In the genomic region with DNA sequence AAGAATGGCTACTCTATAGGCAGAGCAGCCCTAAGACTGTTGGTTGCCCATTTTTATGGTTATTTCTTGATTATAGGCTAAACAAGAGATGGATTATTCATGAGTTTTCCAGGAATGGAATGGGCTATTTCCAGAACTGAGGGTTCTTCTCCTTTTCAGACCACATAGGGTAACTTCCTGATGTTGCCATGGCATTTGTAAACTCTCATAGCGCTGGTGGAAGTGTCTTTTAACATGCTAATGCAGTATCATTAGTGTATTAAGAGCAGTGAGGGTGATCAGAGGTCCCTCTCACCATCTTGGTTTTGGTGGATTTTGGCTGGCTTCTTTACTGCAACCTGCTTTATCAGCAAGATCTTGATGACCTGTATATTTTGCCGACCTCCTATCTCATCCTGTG, we compare ENCODE assay signal across 1 cellular context.
TF ChIP-seq lines count a peak whose summit lies in the region.

No MANE protein-coding gene starts in this region.

TF ChIP-seq in GM23338, 12 proteins besides CTCF, POLR2A, EP300 and RAD21 (continued from another document):
- TF ChIP-seq, protein P1, sequence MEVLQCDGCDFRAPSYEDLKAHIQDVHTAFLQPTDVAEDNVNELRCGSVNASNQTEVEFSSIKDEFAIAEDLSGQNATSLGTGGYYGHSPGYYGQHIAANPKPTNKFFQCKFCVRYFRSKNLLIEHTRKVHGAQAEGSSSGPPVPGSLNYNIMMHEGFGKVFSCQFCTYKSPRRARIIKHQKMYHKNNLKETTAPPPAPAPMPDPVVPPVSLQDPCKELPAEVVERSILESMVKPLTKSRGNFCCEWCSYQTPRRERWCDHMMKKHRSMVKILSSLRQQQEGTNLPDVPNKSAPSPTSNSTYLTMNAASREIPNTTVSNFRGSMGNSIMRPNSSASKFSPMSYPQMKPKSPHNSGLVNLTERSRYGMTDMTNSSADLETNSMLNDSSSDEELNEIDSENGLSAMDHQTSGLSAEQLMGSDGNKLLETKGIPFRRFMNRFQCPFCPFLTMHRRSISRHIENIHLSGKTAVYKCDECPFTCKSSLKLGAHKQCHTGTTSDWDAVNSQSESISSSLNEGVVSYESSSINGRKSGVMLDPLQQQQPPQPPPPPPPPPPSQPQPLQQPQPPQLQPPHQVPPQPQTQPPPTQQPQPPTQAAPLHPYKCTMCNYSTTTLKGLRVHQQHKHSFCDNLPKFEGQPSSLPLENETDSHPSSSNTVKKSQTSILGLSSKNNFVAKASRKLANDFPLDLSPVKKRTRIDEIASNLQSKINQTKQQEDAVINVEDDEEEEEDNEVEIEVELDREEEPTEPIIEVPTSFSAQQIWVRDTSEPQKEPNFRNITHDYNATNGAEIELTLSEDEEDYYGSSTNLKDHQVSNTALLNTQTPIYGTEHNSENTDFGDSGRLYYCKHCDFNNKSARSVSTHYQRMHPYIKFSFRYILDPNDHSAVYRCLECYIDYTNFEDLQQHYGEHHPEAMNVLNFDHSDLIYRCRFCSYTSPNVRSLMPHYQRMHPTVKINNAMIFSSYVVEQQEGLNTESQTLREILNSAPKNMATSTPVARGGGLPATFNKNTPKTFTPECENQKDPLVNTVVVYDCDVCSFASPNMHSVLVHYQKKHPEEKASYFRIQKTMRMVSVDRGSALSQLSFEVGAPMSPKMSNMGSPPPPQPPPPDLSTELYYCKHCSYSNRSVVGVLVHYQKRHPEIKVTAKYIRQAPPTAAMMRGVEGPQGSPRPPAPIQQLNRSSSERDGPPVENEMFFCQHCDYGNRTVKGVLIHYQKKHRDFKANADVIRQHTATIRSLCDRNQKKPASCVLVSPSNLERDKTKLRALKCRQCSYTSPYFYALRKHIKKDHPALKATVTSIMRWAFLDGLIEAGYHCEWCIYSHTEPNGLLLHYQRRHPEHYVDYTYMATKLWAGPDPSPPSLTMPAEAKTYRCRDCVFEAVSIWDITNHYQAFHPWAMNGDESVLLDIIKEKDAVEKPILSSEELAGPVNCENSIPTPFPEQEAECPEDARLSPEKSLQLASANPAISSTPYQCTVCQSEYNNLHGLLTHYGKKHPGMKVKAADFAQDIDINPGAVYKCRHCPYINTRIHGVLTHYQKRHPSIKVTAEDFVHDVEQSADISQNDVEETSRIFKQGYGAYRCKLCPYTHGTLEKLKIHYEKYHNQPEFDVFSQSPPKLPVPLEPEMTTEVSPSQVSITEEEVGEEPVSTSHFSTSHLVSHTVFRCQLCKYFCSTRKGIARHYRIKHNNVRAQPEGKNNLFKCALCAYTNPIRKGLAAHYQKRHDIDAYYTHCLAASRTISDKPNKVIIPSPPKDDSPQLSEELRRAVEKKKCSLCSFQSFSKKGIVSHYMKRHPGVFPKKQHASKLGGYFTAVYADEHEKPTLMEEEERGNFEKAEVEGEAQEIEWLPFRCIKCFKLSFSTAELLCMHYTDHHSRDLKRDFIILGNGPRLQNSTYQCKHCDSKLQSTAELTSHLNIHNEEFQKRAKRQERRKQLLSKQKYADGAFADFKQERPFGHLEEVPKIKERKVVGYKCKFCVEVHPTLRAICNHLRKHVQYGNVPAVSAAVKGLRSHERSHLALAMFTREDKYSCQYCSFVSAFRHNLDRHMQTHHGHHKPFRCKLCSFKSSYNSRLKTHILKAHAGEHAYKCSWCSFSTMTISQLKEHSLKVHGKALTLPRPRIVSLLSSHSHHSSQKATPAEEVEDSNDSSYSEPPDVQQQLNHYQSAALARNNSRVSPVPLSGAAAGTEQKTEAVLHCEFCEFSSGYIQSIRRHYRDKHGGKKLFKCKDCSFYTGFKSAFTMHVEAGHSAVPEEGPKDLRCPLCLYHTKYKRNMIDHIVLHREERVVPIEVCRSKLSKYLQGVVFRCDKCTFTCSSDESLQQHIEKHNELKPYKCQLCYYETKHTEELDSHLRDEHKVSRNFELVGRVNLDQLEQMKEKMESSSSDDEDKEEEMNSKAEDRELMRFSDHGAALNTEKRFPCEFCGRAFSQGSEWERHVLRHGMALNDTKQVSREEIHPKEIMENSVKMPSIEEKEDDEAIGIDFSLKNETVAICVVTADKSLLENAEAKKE (CRISPR knock-in tag; IDR thresholded peaks at IDR 0.05) = no peak
- TF ChIP-seq POLR2AphosphoS5 (IDR thresholded peaks at IDR 0.05; ENCODE audit: low read depth) = no peak
- no peak for TF ChIP-seq ZNF331 (CRISPR knock-in tag; IDR thresholded peaks at IDR 0.05; ENCODE audit: low read depth)
- TF ChIP-seq, protein P2, sequence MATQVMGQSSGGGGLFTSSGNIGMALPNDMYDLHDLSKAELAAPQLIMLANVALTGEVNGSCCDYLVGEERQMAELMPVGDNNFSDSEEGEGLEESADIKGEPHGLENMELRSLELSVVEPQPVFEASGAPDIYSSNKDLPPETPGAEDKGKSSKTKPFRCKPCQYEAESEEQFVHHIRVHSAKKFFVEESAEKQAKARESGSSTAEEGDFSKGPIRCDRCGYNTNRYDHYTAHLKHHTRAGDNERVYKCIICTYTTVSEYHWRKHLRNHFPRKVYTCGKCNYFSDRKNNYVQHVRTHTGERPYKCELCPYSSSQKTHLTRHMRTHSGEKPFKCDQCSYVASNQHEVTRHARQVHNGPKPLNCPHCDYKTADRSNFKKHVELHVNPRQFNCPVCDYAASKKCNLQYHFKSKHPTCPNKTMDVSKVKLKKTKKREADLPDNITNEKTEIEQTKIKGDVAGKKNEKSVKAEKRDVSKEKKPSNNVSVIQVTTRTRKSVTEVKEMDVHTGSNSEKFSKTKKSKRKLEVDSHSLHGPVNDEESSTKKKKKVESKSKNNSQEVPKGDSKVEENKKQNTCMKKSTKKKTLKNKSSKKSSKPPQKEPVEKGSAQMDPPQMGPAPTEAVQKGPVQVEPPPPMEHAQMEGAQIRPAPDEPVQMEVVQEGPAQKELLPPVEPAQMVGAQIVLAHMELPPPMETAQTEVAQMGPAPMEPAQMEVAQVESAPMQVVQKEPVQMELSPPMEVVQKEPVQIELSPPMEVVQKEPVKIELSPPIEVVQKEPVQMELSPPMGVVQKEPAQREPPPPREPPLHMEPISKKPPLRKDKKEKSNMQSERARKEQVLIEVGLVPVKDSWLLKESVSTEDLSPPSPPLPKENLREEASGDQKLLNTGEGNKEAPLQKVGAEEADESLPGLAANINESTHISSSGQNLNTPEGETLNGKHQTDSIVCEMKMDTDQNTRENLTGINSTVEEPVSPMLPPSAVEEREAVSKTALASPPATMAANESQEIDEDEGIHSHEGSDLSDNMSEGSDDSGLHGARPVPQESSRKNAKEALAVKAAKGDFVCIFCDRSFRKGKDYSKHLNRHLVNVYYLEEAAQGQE (IDR thresholded peaks at IDR 0.05; ENCODE audit: unreplicated experiment) = no peak
- no peak for TF ChIP-seq NANOG (IDR thresholded peaks at IDR 0.05; ENCODE audit: borderline replicate concordance)
- TF ChIP-seq EZH2phosphoT487 (IDR thresholded peaks at IDR 0.05; ENCODE audit: unreplicated experiment) = no peak
- TF ChIP-seq STAT1 (IDR thresholded peaks at IDR 0.05; ENCODE audit: unreplicated experiment) = no peak
- no peak for TF ChIP-seq ZNF114 (CRISPR knock-in tag; IDR thresholded peaks at IDR 0.05)
- TF ChIP-seq CREB1 (CRISPR knock-in tag; IDR thresholded peaks at IDR 0.05; ENCODE audit: low read depth) = no peak
- TF ChIP-seq ETS1 (IDR thresholded peaks at IDR 0.05) = no peak
- no peak for TF ChIP-seq JUNB (IDR thresholded peaks at IDR 0.05; ENCODE audit: unreplicated experiment)
TF ChIP-seq in GM23338: peak in this region for 0.
